2 cellular contexts compared by ENCODE assay signal in the genomic region with DNA sequence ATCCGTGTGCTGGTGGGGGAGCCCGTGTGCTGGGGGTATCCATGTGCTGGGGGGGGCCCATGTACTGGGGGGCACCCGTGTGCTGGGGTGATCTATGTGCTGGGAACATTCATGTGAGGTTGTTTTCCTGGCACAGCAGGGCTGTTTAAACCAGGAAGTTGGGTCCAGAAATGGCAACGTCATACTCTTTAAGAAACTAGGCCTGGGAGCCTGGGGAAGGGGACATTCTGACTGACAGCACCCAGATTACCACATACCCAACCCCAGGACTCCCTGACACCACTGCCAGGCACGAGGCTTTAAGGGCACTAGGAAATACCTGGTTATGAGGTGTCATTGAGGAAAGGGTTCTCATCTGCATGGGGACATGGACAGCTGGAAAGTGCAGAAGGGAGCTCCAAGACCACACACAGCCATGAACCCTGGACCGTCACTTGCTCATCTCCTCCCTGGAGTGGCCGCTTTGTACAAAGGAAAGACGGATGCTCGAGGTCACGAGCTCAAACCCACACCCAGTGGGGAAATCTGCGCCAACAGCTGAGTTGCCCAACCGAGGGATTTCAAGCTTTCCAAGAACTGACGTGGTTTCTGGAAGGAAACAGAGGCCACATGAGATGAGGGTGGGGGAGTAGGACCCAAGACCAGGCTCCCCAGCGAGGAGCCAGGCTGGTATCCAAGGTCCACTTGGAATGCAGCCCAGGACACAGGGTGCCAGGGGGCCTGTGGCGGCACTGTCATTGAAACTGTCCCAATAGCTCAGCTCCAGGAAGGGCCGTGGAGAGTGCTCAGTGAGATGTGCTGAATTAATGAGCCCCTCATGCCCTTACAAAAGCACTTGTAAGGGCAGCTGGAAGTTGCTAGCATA.
TF ChIP-seq lines count a peak whose summit lies in the region.

No MANE protein-coding gene starts in this region.

TF ChIP-seq in liver, 16 proteins besides CTCF, POLR2A, EP300 and RAD21:
- TF ChIP-seq FOXA2 (IDR thresholded peaks at IDR 0.05) (peak; percentile 55), HNF4A (conservative IDR thresholded peaks at IDR 0.05) (peak; percentile 95 to 96), TAF1 (conservative IDR thresholded peaks at IDR 0.05) (no peak), SP1 (IDR thresholded peaks at IDR 0.05) (peak; percentile 97), FOXA1 (IDR thresholded peaks at IDR 0.05) (peak; percentile 63), RXRA (IDR thresholded peaks at IDR 0.05) (peak; percentile 87 to 95), JUND (IDR thresholded peaks at IDR 0.05) (peak; percentile 69 to 91), GABPA (IDR thresholded peaks at IDR 0.05 in 1 of 2, conservative IDR thresholded peaks at IDR 0.05 in 1 of 2) (peak in 1 of 2 donors; percentile 67), YY1 (IDR thresholded peaks at IDR 0.05) (peak; percentile 79), HNF4G (IDR thresholded peaks at IDR 0.05) (peak; percentile 96), NR2F2 (IDR thresholded peaks at IDR 0.05) (peak; percentile 88), ATF3 (IDR thresholded peaks at IDR 0.05) (no peak), REST (IDR thresholded peaks at IDR 0.05) (peak; percentile 83), EGR1 (IDR thresholded peaks at IDR 0.05; ENCODE audit: low read depth in 2 of 2) (peak in 1 of 2 donors; percentile 78)
- TF ChIP-seq, protein P1, sequence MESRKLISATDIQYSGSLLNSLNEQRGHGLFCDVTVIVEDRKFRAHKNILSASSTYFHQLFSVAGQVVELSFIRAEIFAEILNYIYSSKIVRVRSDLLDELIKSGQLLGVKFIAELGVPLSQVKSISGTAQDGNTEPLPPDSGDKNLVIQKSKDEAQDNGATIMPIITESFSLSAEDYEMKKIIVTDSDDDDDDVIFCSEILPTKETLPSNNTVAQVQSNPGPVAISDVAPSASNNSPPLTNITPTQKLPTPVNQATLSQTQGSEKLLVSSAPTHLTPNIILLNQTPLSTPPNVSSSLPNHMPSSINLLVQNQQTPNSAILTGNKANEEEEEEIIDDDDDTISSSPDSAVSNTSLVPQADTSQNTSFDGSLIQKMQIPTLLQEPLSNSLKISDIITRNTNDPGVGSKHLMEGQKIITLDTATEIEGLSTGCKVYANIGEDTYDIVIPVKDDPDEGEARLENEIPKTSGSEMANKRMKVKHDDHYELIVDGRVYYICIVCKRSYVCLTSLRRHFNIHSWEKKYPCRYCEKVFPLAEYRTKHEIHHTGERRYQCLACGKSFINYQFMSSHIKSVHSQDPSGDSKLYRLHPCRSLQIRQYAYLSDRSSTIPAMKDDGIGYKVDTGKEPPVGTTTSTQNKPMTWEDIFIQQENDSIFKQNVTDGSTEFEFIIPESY (IDR thresholded peaks at IDR 0.05), result no peak
- TF ChIP-seq, protein P2, sequence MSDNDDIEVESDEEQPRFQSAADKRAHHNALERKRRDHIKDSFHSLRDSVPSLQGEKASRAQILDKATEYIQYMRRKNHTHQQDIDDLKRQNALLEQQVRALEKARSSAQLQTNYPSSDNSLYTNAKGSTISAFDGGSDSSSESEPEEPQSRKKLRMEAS (IDR thresholded peaks at IDR 0.05), result peak; percentile 90

TF ChIP-seq in HepG2, 621 proteins besides CTCF, POLR2A, EP300 and RAD21:
- TF ChIP-seq AGO1 (IDR thresholded peaks at IDR 0.05; ENCODE audit: low read depth, low read length, poor library complexity, severe bottlenecking), result no peak
- no peak for TF ChIP-seq ZUFSP (CRISPR knock-in tag; IDR thresholded peaks at IDR 0.05; ENCODE audit: borderline replicate concordance)
- TF ChIP-seq, protein P3, sequence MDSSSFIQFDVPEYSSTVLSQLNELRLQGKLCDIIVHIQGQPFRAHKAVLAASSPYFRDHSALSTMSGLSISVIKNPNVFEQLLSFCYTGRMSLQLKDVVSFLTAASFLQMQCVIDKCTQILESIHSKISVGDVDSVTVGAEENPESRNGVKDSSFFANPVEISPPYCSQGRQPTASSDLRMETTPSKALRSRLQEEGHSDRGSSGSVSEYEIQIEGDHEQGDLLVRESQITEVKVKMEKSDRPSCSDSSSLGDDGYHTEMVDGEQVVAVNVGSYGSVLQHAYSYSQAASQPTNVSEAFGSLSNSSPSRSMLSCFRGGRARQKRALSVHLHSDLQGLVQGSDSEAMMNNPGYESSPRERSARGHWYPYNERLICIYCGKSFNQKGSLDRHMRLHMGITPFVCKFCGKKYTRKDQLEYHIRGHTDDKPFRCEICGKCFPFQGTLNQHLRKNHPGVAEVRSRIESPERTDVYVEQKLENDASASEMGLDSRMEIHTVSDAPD (CRISPR knock-in tag; IDR thresholded peaks at IDR 0.05), result no peak
- TF ChIP-seq SRSF9 (IDR thresholded peaks at IDR 0.05; ENCODE audit: borderline replicate concordance, insufficient read depth, low read depth, low read length, poor library complexity, severe bottlenecking), result no peak
- no peak for TF ChIP-seq HES4 (CRISPR knock-in tag; IDR thresholded peaks at IDR 0.05; ENCODE audit: borderline replicate concordance)
